17 cellular contexts compared by ENCODE assay signal in genomic region chr11:75920886-75921285, GRCh38.
A peak's percentile ranks its signal among the peaks of the same experiment; 100 is the strongest.
DNase-seq lines count a peak whose midpoint lies in the region; ATAC-seq and TF ChIP-seq lines count a peak whose summit lies in the region.
"Had no signal": no experiment of that assay in that cellular context is flagged by ENCODE, and none has a peak within 500 bp of the region (broad histone marks: within the 10 kb centered on the region; RNA-seq: fewer than 3 reads in every experiment).

No MANE protein-coding gene starts in this region.

- ATAC-seq in PC-3: peak; percentile 70
- ATAC-seq in HG03460 (IDR thresholded peaks at IDR 0.05; ENCODE audit: unreplicated experiment): no peak
- ATAC-seq: K562 had no signal

- in situ Hi-C loops in HAP-1 (cut with MboI; ENCODE audit: low sequenced_read_pairs): no loop called here

- H3K9me3 ChIP-seq in Karpas-422 (ENCODE audit: low read length): no peaks in the 10 kb centered on the region
- H3K9me3 ChIP-seq in PC-3 (ENCODE audit: low read length): no peaks in the 10 kb centered on the region
- H3K9me3 ChIP-seq in HAP-1: no peaks in the 10 kb centered on the region
- H3K9me3 ChIP-seq: BLaER1 had no signal

- intact Hi-C loops in PC-3 (cut with micrococcal nuclease): no loop called here

- H3K9ac ChIP-seq in Karpas-422 (ENCODE audit: low read length) (no peak overlapping the region), PC-3 (ENCODE audit: low read length) (no peak overlapping the region)
- H3K9ac ChIP-seq: BLaER1 had no signal

- H3K36me3 ChIP-seq in Karpas-422 (ENCODE audit: insufficient read depth, low read length): no peaks in the 10 kb centered on the region
- H3K36me3 ChIP-seq in PC-3 (ENCODE audit: low read depth, low read length): no peaks in the 10 kb centered on the region
- H3K36me3 ChIP-seq in HAP-1 (replicated peaks): no peaks in the 10 kb centered on the region
- H3K36me3 ChIP-seq: BLaER1 had no signal

- TF ChIP-seq CTCF in PC-3 (conservative IDR thresholded peaks at IDR 0.05; ENCODE audit: low read depth, low read length): no peak

- H3K27ac ChIP-seq in Karpas-422 (ENCODE audit: low read length): peak overlapping the region; percentile 56
- peak overlapping the region; percentile 25 for H3K27ac ChIP-seq in PC-3 (ENCODE audit: low read length)
- H3K27ac ChIP-seq: BLaER1 had no signal

- no peak overlapping the region for H3K4me3 ChIP-seq in Karpas-422 (ENCODE audit: low read length)
- no peak overlapping the region for H3K4me3 ChIP-seq in PC-3 (ENCODE audit: low read length)
- no peak overlapping the region for H3K4me3 ChIP-seq in HAP-1
- H3K4me3 ChIP-seq: BLaER1, K562 had no signal

- POLR2A ChIA-PET in PC-3 (lab: Charles Lee; ENCODE audit: unreplicated experiment): no interaction called here

- H3K79me2 ChIP-seq in Karpas-422 (ENCODE audit: low read length) (peaks cover 76% of the 10 kb centered on the region), PC-3 (ENCODE audit: low read length) (no peaks in the 10 kb centered on the region)

- no peaks in the 10 kb centered on the region for H3F3A ChIP-seq in PC-3 (ENCODE audit: low read length, unreplicated experiment)

- CTCF ChIA-PET in PC-3 (lab: Charles Lee): no interaction called here

- no peaks in the 10 kb centered on the region for H3K27me3 ChIP-seq in Karpas-422 (ENCODE audit: low read length)
- H3K27me3 ChIP-seq in PC-3 (ENCODE audit: low read length): no peaks in the 10 kb centered on the region
- H3K27me3 ChIP-seq in HAP-1 (ENCODE audit: low read depth): no peaks in the 10 kb centered on the region
- H3K27me3 ChIP-seq: BLaER1 had no signal

- peaks cover 62% of the 10 kb centered on the region for H3K4me1 ChIP-seq in Karpas-422 (ENCODE audit: low read length)
- H3K4me1 ChIP-seq in PC-3 (ENCODE audit: insufficient read depth, low read length): peaks cover 17% of the 10 kb centered on the region
- H3K4me1 ChIP-seq in HAP-1: peaks cover 3% of the 10 kb centered on the region
- H3K4me1 ChIP-seq: BLaER1 had no signal

- H3K9me2 ChIP-seq in Karpas-422 (replicated peaks; ENCODE audit: insufficient read depth, low read length): no peaks in the 10 kb centered on the region
- no peaks in the 10 kb centered on the region for H3K9me2 ChIP-seq in PC-3 (replicated peaks; ENCODE audit: low read length)

- H3K4me2 ChIP-seq in Karpas-422 (ENCODE audit: low read depth, low read length, poor library complexity, severe bottlenecking): no peak overlapping the region
- no peak overlapping the region for H3K4me2 ChIP-seq in PC-3 (ENCODE audit: low read length)
- H3K4me2 ChIP-seq: BLaER1 had no signal

- no peak overlapping the region for H2AFZ ChIP-seq in Karpas-422 (ENCODE audit: low read length)
- no peak overlapping the region for H2AFZ ChIP-seq in PC-3 (ENCODE audit: low read length)

- no peaks in the 10 kb centered on the region for H4K20me1 ChIP-seq in Karpas-422 (ENCODE audit: insufficient read depth, low read depth, low read length)
- no peaks in the 10 kb centered on the region for H4K20me1 ChIP-seq in PC-3 (ENCODE audit: low read length)

- DNase-seq in Karpas-422 (no peak), PC-3 (peak; percentile 37), pulmonary artery endothelial cell (ENCODE audit: low read depth, low spot score) (peak; percentile 7), GDM1 (lab: John Stamatoyannopoulos, UW) (no peak), HAP-1 (ENCODE audit: low spot score in 2 of 2) (no peak)
- no peak for DNase-seq in activated effector memory CD4-positive, alpha-beta T cell treated with anti-CD3 and anti-CD28 coated beads, Interleukin-2, amount 50 U/mL, for 16 hours
- DNase-seq: ACHN; AML-193; CD4-positive, alpha-beta memory T cell; DMS153; DMS79; GF-D8; H9; IMR-90 had no signal

- BruUV-seq in PC-3 (replicated peaks; lab: Mats Ljungman, UMichigan): no TSS peak

Comparison
In these comparisons a context has a peak if more than half of its experiments do, and no peak if none do; other contexts are left out.
1. DNase-seq: peak in PC-3 (single experiment) and pulmonary artery endothelial cell (single experiment); none in Karpas-422 (single experiment), GDM1 (single experiment), activated effector memory CD4-positive, alpha-beta T cell treated with anti-CD3 and anti-CD28 coated beads, Interleukin-2, amount 50 U/mL, for 16 hours (single experiment) and HAP-1 (0 of 2).